In genomic region chr16:23952128-23953041, GRCh38 we compare ENCODE assay signal across 8 cellular contexts.
A peak's percentile ranks its signal among the peaks of the same experiment; 100 is the strongest.
DNase-seq lines count a peak whose midpoint lies in the region; FAIRE-seq and TF ChIP-seq lines count a peak whose summit lies in the region.
"Had no signal": no experiment of that assay in that cellular context is flagged by ENCODE, and none has a peak within 500 bp of the region (broad histone marks: within the 10 kb centered on the region; RNA-seq: fewer than 3 reads in every experiment).

No MANE protein-coding gene starts in this region.

- H3K9me3 ChIP-seq in KOPT-K1 (ENCODE audit: insufficient read depth, low read length, poor library complexity, severe bottlenecking) (no peaks in the 10 kb centered on the region), WERI-Rb-1 (ENCODE audit: severe bottlenecking) (no peaks in the 10 kb centered on the region), spleen (no peaks in the 10 kb centered on the region), prostate gland (no peaks in the 10 kb centered on the region)
- H3K9me3 ChIP-seq: heart right ventricle had no signal

- WGBS in spleen, 5 donors = 22 to 39% (median 30%) methylated on average over 12 to 13 of the region's 13 CpGs
- 17% methylated on average over 13 of the region's 13 CpGs for WGBS in prostate gland

- H3K4me3 ChIP-seq in WERI-Rb-1 (ENCODE audit: low read depth, low read length) = peak overlapping the region; percentile 3; the same call in 1 of the 2 replicates
- no peak overlapping the region for H3K4me3 ChIP-seq in fibroblast of mammary gland (ENCODE audit: control insufficient read depth, low read depth, low read length)
- H3K4me3 ChIP-seq in spleen = no peak overlapping the region
- no peak overlapping the region for H3K4me3 ChIP-seq in prostate gland
- H3K4me3 ChIP-seq: heart right ventricle had no signal

- no peak for FAIRE-seq in HTR-8/SVneo (lab: Jason Lieb, UNC)

- H3K36me3 ChIP-seq in KOPT-K1 (ENCODE audit: insufficient read depth, low read length) (no peaks in the 10 kb centered on the region), WERI-Rb-1 (no peaks in the 10 kb centered on the region), spleen (no peaks in the 10 kb centered on the region), prostate gland (no peaks in the 10 kb centered on the region)
- H3K36me3 ChIP-seq: heart right ventricle had no signal

- H3K27me3 ChIP-seq in WERI-Rb-1 (ENCODE audit: insufficient read depth, low read depth, severe bottlenecking) (no peaks in the 10 kb centered on the region), spleen (replicated peaks in 1 of 7) (no peaks in the 10 kb centered on the region), prostate gland (replicated peaks; ENCODE audit: insufficient read depth) (no peaks in the 10 kb centered on the region)

- DNase-seq in WERI-Rb-1 (peak; percentile 28), fibroblast of mammary gland (ENCODE audit: low read depth) (peak; percentile 1), spleen (no peak), HTR-8/SVneo (ENCODE audit: insufficient read length, low spot score) (no peak), NCI-H510A treated with DMSO at 0.1 percent for 48 hours (lab: John Stamatoyannopoulos, UW) (no peak), prostate gland (ENCODE audit: low spot score) (no peak)
- DNase-seq: heart right ventricle had no signal

- H3K4me1 ChIP-seq in spleen (peaks cover 31 to 99% (median 70%) of the 10 kb centered on the region in 6 donors), prostate gland (replicated peaks) (no peaks in the 10 kb centered on the region)

- intact Hi-C loops in spleen (cut with DNase I; ENCODE audit: low total_unique reads) = no loop called here
- intact Hi-C loops in prostate gland (cut with DNase I) = no loop called here

- TF ChIP-seq POLR2A in spleen (IDR thresholded peaks at IDR 0.05) (no peak), prostate gland (IDR thresholded peaks at IDR 0.05) (no peak)

- H3K27ac ChIP-seq in KOPT-K1 (ENCODE audit: low read depth, low read length, poor library complexity, severe bottlenecking) = peak overlapping the region; percentile 94
- no peak overlapping the region for H3K27ac ChIP-seq in WERI-Rb-1
- peak overlapping the region in 6 of 8 donors; percentile 10 to 77 (median 50) for H3K27ac ChIP-seq in spleen
- H3K27ac ChIP-seq in prostate gland = no peak overlapping the region
- H3K27ac ChIP-seq: heart right ventricle had no signal

- TF ChIP-seq CTCF in WERI-Rb-1 (IDR thresholded peaks at IDR 0.05; ENCODE audit: low read depth, low read length) = no peak
- no peak for TF ChIP-seq CTCF in fibroblast of mammary gland (conservative IDR thresholded peaks at IDR 0.05; ENCODE audit: control insufficient read depth, insufficient read depth, low read depth, low read length)
- no peak for TF ChIP-seq CTCF in spleen (IDR thresholded peaks at IDR 0.05 in 8 of 11, conservative IDR thresholded peaks at IDR 0.05 in 3 of 11)
- TF ChIP-seq CTCF in prostate gland (IDR thresholded peaks at IDR 0.05) = no peak

Comparison
In these comparisons a context has a peak if more than half of its experiments do, and no peak if none do; other contexts are left out.
1. H3K27ac ChIP-seq: peak in KOPT-K1 (single experiment) and spleen (6 of 8); none in WERI-Rb-1 (single experiment) and prostate gland (0 of 2).
2. DNase-seq: peak in WERI-Rb-1 (single experiment) and fibroblast of mammary gland (single experiment); none in spleen (single experiment), HTR-8/SVneo (single experiment), NCI-H510A treated with DMSO at 0.1 percent for 48 hours (single experiment) and prostate gland (single experiment).